ENCODE assay signal across 38 cellular contexts in the genomic region with DNA sequence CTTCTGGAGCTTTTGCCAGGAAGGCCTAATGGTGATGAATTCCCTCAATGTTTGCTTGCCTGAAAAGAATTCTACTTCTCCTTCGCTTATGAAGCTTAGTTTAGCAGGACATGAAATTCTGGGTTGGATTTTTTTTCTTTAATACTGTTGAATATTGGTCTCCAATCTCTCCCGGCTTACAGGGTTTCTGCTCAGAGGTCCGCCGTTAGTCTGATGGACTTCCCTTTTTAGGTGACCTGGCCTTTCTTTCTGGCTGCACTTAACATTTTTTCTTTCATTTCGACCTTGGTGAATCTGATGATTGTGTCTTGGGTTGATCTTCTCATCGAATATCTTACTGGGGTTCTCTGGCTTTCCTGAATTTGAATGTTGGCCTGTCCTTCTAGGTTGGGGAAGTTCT. TPM values are rescaled to one million over a fixed set of nuclear protein-coding genes. Genes with fewer than 3 reads are reported as not detected.
"Had no signal": no experiment of that assay in that cellular context is flagged by ENCODE, and none has a peak within 500 bp of the region (broad histone marks: within the 10 kb centered on the region; RNA-seq: fewer than 3 reads in every experiment).

No MANE protein-coding gene starts in this region.

- H3K4me3 ChIP-seq: MG63 had no signal

- H3K9me3 ChIP-seq: MG63 had no signal

- H3K36me3 ChIP-seq: MG63 had no signal

- H3K27me3 ChIP-seq: MG63 had no signal

- DNase-seq: Karpas-422, Kasumi-1, MG63, MM.1S, MV-4-11, NCI-H1048, NCI-H1092, NCI-H1092 treated with DMSO at 0.1 percent for 48 hours, NCI-H1105, NCI-H1105 treated with DMSO at 0.1 percent for 48 hours, NCI-H1417, NCI-H1417 treated with DMSO at 0.1 percent for 48 hours, NCI-H1436, NCI-H1436 treated with DMSO at 0.1 percent for 48 hours, NCI-H146, NCI-H1694, NCI-H1694 treated with DMSO at 0.1 percent for 48 hours, NCI-H187, NCI-H187 treated with DMSO at 0.1 percent for 48 hours, NCI-H1930, NCI-H2029, NCI-H2029 treated with DMSO at 0.1 percent for 48 hours, NCI-H2081, NCI-H2081 treated with DMSO at 0.1 percent for 48 hours, NCI-H2107, NCI-H2171, NCI-H2171 treated with DMSO at 0.1 percent for 48 hours, NCI-H2227 treated with DMSO at 0.1 percent for 48 hours, NCI-H226, NCI-H345, NCI-H446, NCI-H446 treated with DMSO at 0.1 percent for 48 hours, NCI-H510A, NCI-H510A treated with DMSO at 0.1 percent for 48 hours had no signal

RNA-seq across cellular contexts. Expression of a gene that starts 17.2 kb away (rescaled TPM):
- total RNA-seq: LHCN-M2, M059J, MCF 10A, NCI-H460 had no signal
